ENCODE assay signal across 12 cellular contexts in genomic region chr9:128828267-128828666, GRCh38. TPM values are rescaled to one million over a fixed set of nuclear protein-coding genes. Genes with fewer than 3 reads are reported as not detected.
DNase-seq lines count a peak whose midpoint lies in the region; ATAC-seq and TF ChIP-seq lines count a peak whose summit lies in the region.
"Had no signal": no experiment of that assay in that cellular context is flagged by ENCODE, and none has a peak within 500 bp of the region (broad histone marks: within the 10 kb centered on the region; RNA-seq: fewer than 3 reads in every experiment).

No MANE protein-coding gene starts in this region.

- no peaks in the 10 kb centered on the region for H3K9me2 ChIP-seq in PC-9 (ENCODE audit: insufficient read depth)

- no TSS peak for BruUV-seq in PC-9 (replicated peaks; lab: Mats Ljungman, UMichigan)

- H3K36me3 ChIP-seq in left ventricle myocardium inferior, result peaks cover 49% of the 10 kb centered on the region
- H3K36me3 ChIP-seq in PC-9 (ENCODE audit: low read depth), result no peaks in the 10 kb centered on the region; the same call in 1 of the 2 replicates
- H3K36me3 ChIP-seq in fibroblast of lung (ENCODE audit: control insufficient read depth, insufficient read depth, low read length), result peaks cover 16% of the 10 kb centered on the region
- peaks cover 44% of the 10 kb centered on the region for H3K36me3 ChIP-seq in suprapubic skin

- H3K4me1 ChIP-seq in left ventricle myocardium inferior, result peaks cover 21% of the 10 kb centered on the region
- H3K4me1 ChIP-seq in PC-9 (replicated peaks; ENCODE audit: insufficient read depth), result peaks cover 9% of the 10 kb centered on the region
- no peaks in the 10 kb centered on the region for H3K4me1 ChIP-seq in fibroblast of lung (ENCODE audit: control insufficient read depth, extremely low read depth, insufficient read depth, low read length)
- peaks cover 18% of the 10 kb centered on the region for H3K4me1 ChIP-seq in suprapubic skin
- H3K4me1 ChIP-seq: parathyroid adenoma had no signal

- H3K79me2 ChIP-seq in PC-9 (ENCODE audit: low read depth) (peaks cover 13% of the 10 kb centered on the region), fibroblast of lung (ENCODE audit: control insufficient read depth, insufficient read depth, low read length) (peaks cover 7% of the 10 kb centered on the region)
- H3K79me2 ChIP-seq: parathyroid adenoma had no signal

- POLR2A ChIA-PET in PC-9 (lab: Charles Lee; ENCODE audit: unreplicated experiment), result no interaction called here

- peak overlapping the region; percentile 92 for H3K4me3 ChIP-seq in left ventricle myocardium inferior
- H3K4me3 ChIP-seq in PC-9, result peak overlapping the region; percentile 99; the same call in 1 of the 2 replicates
- H3K4me3 ChIP-seq in fibroblast of lung (replicated peaks in 1 of 4; ENCODE audit: control extremely low read depth in 1 of 4, insufficient read depth in 1 of 4, low read depth in 3 of 4, low read length in 4 of 4), result peak overlapping the region in 2 of 4 experiments; percentile 88 to 96
- peak overlapping the region; percentile 98 for H3K4me3 ChIP-seq in suprapubic skin

- TF ChIP-seq CTCF in left ventricle myocardium inferior (IDR thresholded peaks at IDR 0.05; ENCODE audit: borderline replicate concordance), result no peak
- no peak for TF ChIP-seq CTCF in PC-9 (conservative IDR thresholded peaks at IDR 0.05)
- no peak for TF ChIP-seq CTCF in fibroblast of lung (conservative IDR thresholded peaks at IDR 0.05 in 1 of 2, IDR thresholded peaks at IDR 0.05 in 1 of 2; ENCODE audit: low read depth in 1 of 2, low read length in 2 of 2)
- no peak for TF ChIP-seq CTCF in suprapubic skin (IDR thresholded peaks at IDR 0.05)

- no peak overlapping the region for H3K27ac ChIP-seq in left ventricle myocardium inferior (replicated peaks)
- H3K27ac ChIP-seq in PC-9, result no peak overlapping the region
- no peak overlapping the region for H3K27ac ChIP-seq in fibroblast of lung (ENCODE audit: insufficient read depth, low read length)
- no peak overlapping the region for H3K27ac ChIP-seq in suprapubic skin
- H3K27ac ChIP-seq: parathyroid adenoma had no signal

- H2AFZ ChIP-seq in PC-9 (no peak overlapping the region), fibroblast of lung (ENCODE audit: low read length) (no peak overlapping the region)

- TF ChIP-seq POLR2A in suprapubic skin (IDR thresholded peaks at IDR 0.05), result no peak

- TF ChIP-seq EP300 in suprapubic skin (IDR thresholded peaks at IDR 0.05), result no peak

- H3K9ac ChIP-seq in fibroblast of lung (ENCODE audit: insufficient read depth, low read length), result no peak overlapping the region
- H3K9ac ChIP-seq: parathyroid adenoma had no signal

- H3K9me3 ChIP-seq in left ventricle myocardium inferior (replicated peaks), result no peaks in the 10 kb centered on the region
- no peaks in the 10 kb centered on the region for H3K9me3 ChIP-seq in PC-9 (ENCODE audit: insufficient read depth, low read depth)
- no peaks in the 10 kb centered on the region for H3K9me3 ChIP-seq in fibroblast of lung (ENCODE audit: control insufficient read depth, insufficient read depth, low read depth, low read length)
- H3K9me3 ChIP-seq in suprapubic skin, result no peaks in the 10 kb centered on the region

- intact Hi-C loops in left ventricle myocardium inferior (cut with micrococcal nuclease), result no loop called here
- intact Hi-C loops in Right ventricle myocardium superior (cut with DNase I), result no loop called here
- intact Hi-C loops in PC-9 (cut with micrococcal nuclease; ENCODE audit: unreplicated experiment), result no loop called here

- H3K4me2 ChIP-seq in PC-9 (peak overlapping the region; percentile 97), fibroblast of lung (ENCODE audit: extremely low read depth, insufficient read depth, low read length) (peak overlapping the region; percentile 93)

- peaks cover 21% of the 10 kb centered on the region; the same call in 1 of the 2 replicates for H3F3A ChIP-seq in PC-9 (ENCODE audit: insufficient read depth, low read depth)

- CTCF ChIA-PET in PC-9 (lab: Charles Lee), result no interaction called here

- DNase-seq in left ventricle myocardium inferior (no peak), Right ventricle myocardium superior (no peak), PC-9 (no peak), fibroblast of lung (ENCODE audit: low read depth in 2 of 2) (no peak), suprapubic skin (ENCODE audit: low spot score in 2 of 2) (no peak), activated gamma-delta T cell (lab: John Stamatoyannopoulos, UW) (no peak), SKM-1 (lab: John Stamatoyannopoulos, UW; ENCODE audit: unreplicated experiment) (no peak), NCI-H2171 treated with DMSO at 0.1 percent for 48 hours (lab: John Stamatoyannopoulos, UW) (no peak)
- DNase-seq: activated CD4-positive, alpha-beta T cell treated with anti-CD3 and anti-CD28 coated beads for 48 hours; caudate nucleus; NK-92 treated with Interleukin-12 subunit alpha and Interleukin-12 subunit beta, amount 100 ng/mL, for 24 hours had no signal

- 89% methylated on average over 8 of the region's 8 CpGs for WGBS in suprapubic skin

- H4K20me1 ChIP-seq in PC-9 (ENCODE audit: insufficient read depth) (no peaks in the 10 kb centered on the region), fibroblast of lung (ENCODE audit: control insufficient read depth, extremely low read depth, insufficient read depth, low read length) (no peaks in the 10 kb centered on the region)

- no peak for ATAC-seq in Right ventricle myocardium superior (ENCODE audit: poor library complexity)

- H3K27me3 ChIP-seq in left ventricle myocardium inferior (ENCODE audit: low read depth) (no peaks in the 10 kb centered on the region), PC-9 (ENCODE audit: insufficient read depth, low read depth) (no peaks in the 10 kb centered on the region), fibroblast of lung (ENCODE audit: control insufficient read depth, insufficient read depth, low read length) (no peaks in the 10 kb centered on the region), suprapubic skin (no peaks in the 10 kb centered on the region)

RNA-seq across cellular contexts. Expression of gene SPOUT1, which starts 1.3 kb away (rescaled TPM):
- total RNA-seq in left ventricle myocardium inferior (17.5 TPM), Right ventricle myocardium superior (15.8 TPM), PC-9 (2021) (59.6 and 75.5 TPM in 2 replicates), fibroblast of lung (7.4 and 8.7 TPM in 2 replicates), suprapubic skin (10 to 100 TPM; 44.2 to 97.4 (median 79.4) TPM)
- 9.0 and 18.1 TPM in 2 replicates for polyA plus RNA-seq in fibroblast of lung
- polyA plus RNA-seq in fibroblast of lung (2012), result 15.1 and 34.1 TPM in 2 replicates
- 65.6 and 76.4 TPM in 2 replicates for polyA minus RNA-seq in fibroblast of lung (ENCODE audit: low replicate concordance)

RNA-seq across cellular contexts. Expression of gene ENDOG, which starts 10.0 kb away (rescaled TPM):
- 75.3 TPM for total RNA-seq in left ventricle myocardium inferior
- total RNA-seq in Right ventricle myocardium superior, result 89.0 TPM
- total RNA-seq in PC-9 (2021), result 28.6 and 47.9 TPM in 2 replicates
- 15.5 and 22.9 TPM in 2 replicates for total RNA-seq in fibroblast of lung
- 5.2 and 9.6 TPM in 2 replicates for polyA plus RNA-seq in fibroblast of lung
- 8.9 and 18.0 TPM in 2 replicates for polyA plus RNA-seq in fibroblast of lung (2012)
- polyA minus RNA-seq in fibroblast of lung (ENCODE audit: low replicate concordance), result 8.9 and 15.3 TPM in 2 replicates
- 10 to 100 TPM; 11.5 to 34.0 (median 21.6) TPM for total RNA-seq in suprapubic skin

RNA-seq across cellular contexts. Expression of gene TBC1D13, which starts 41.2 kb away (rescaled TPM):
- total RNA-seq in left ventricle myocardium inferior (17.9 TPM), Right ventricle myocardium superior (16.6 TPM), PC-9 (2021) (38.2 and 41.9 TPM in 2 replicates), fibroblast of lung (7.4 and 9.2 TPM in 2 replicates), suprapubic skin (10 to 100 TPM; 11.9 to 27.8 (median 20.0) TPM)
- polyA plus RNA-seq in fibroblast of lung, result 20.6 and 24.9 TPM in 2 replicates
- polyA plus RNA-seq in fibroblast of lung (2012), result 17.7 and 19.3 TPM in 2 replicates
- 45.8 and 47.0 TPM in 2 replicates for polyA minus RNA-seq in fibroblast of lung (ENCODE audit: low replicate concordance)

RNA-seq across cellular contexts. Expression of gene KYAT1, which starts 53.5 kb away (rescaled TPM):
- total RNA-seq in left ventricle myocardium inferior, result 12.1 TPM
- 12.6 TPM for total RNA-seq in Right ventricle myocardium superior
- 26.1 and 27.6 TPM in 2 replicates for total RNA-seq in PC-9 (2021)
- 7.4 and 12.4 TPM in 2 replicates for total RNA-seq in fibroblast of lung
- 4.7 and 6.2 TPM in 2 replicates for polyA plus RNA-seq in fibroblast of lung
- 4.7 and 5.2 TPM in 2 replicates for polyA plus RNA-seq in fibroblast of lung (2012)
- 8.8 and 10.2 TPM in 2 replicates for polyA minus RNA-seq in fibroblast of lung (ENCODE audit: low replicate concordance)
- 10 to 100 TPM; 10.6 to 17.1 (median 14.6) TPM for total RNA-seq in suprapubic skin

RNA-seq across cellular contexts. Expression of gene LRRC8A, which starts 53.7 kb away (rescaled TPM):
- 19.8 TPM for total RNA-seq in left ventricle myocardium inferior
- 20.2 TPM for total RNA-seq in Right ventricle myocardium superior
- 90.3 and 95.7 TPM in 2 replicates for total RNA-seq in PC-9 (2021)
- total RNA-seq in fibroblast of lung, result 26.1 and 28.5 TPM in 2 replicates
- polyA plus RNA-seq in fibroblast of lung, result 35.4 and 45.0 TPM in 2 replicates
- polyA plus RNA-seq in fibroblast of lung (2012), result 30.1 and 35.8 TPM in 2 replicates
- polyA minus RNA-seq in fibroblast of lung (ENCODE audit: low replicate concordance), result 108 and 129 TPM in 2 replicates
- 100 to 1,000 TPM in 3 of 4 donors, 10 to 100 TPM in 1; 77.3 to 127 (median 108) TPM for total RNA-seq in suprapubic skin
